In genomic region chr11:35393093-35393492, GRCh38 we compare ENCODE assay signal across 1 cellular context.
TF ChIP-seq lines count a peak whose summit lies in the region.

No MANE protein-coding gene starts in this region.

TF ChIP-seq in GM23338, 12 proteins besides CTCF, POLR2A, EP300 and RAD21 (continued from another document):
- TF ChIP-seq ZNF462 (CRISPR knock-in tag; IDR thresholded peaks at IDR 0.05) (no peak), EZH2 (IDR thresholded peaks at IDR 0.05; ENCODE audit: low read depth, unreplicated experiment) (no peak), POLR2AphosphoS5 (IDR thresholded peaks at IDR 0.05; ENCODE audit: low read depth) (no peak), JUNB (IDR thresholded peaks at IDR 0.05; ENCODE audit: unreplicated experiment) (no peak), NANOG (IDR thresholded peaks at IDR 0.05; ENCODE audit: borderline replicate concordance) (no peak), REST (IDR thresholded peaks at IDR 0.05; ENCODE audit: unreplicated experiment) (no peak), CREB1 (CRISPR knock-in tag; IDR thresholded peaks at IDR 0.05; ENCODE audit: low read depth) (no peak), STAT1 (IDR thresholded peaks at IDR 0.05; ENCODE audit: unreplicated experiment) (no peak), ZNF114 (CRISPR knock-in tag; IDR thresholded peaks at IDR 0.05) (no peak), ETS1 (IDR thresholded peaks at IDR 0.05) (no peak), EZH2phosphoT487 (IDR thresholded peaks at IDR 0.05; ENCODE audit: unreplicated experiment) (no peak)
TF ChIP-seq in GM23338: peak in this region for 0.
